In genomic region chr17:40980594-40980993, GRCh38 we compare ENCODE assay signal across 13 cellular contexts. TPM values are rescaled to one million over a fixed set of nuclear protein-coding genes. Genes with fewer than 3 reads are reported as not detected.
DNase-seq lines count a peak whose midpoint lies in the region; FAIRE-seq and TF ChIP-seq lines count a peak whose summit lies in the region.
"Had no signal": no experiment of that assay in that cellular context is flagged by ENCODE, and none has a peak within 500 bp of the region (broad histone marks: within the 10 kb centered on the region; RNA-seq: fewer than 3 reads in every experiment).

No MANE protein-coding gene starts in this region.

- no peaks in the 10 kb centered on the region for H3K36me3 ChIP-seq in skeletal muscle tissue (ENCODE audit: control insufficient read depth in 3 of 3, insufficient read depth in 3 of 3, low read length in 3 of 3)
- H3K36me3 ChIP-seq: adrenal gland, left lung had no signal

- peak overlapping the region in 2 of 3 donors; percentile 6 to 22 for H3K4me3 ChIP-seq in skeletal muscle tissue (ENCODE audit: low read length in 3 of 3)
- H3K4me3 ChIP-seq: adrenal gland, left lung had no signal

- no peaks in the 10 kb centered on the region for H3K9me3 ChIP-seq in skeletal muscle tissue (ENCODE audit: control insufficient read depth in 3 of 3, low read length in 3 of 3)
- H3K9me3 ChIP-seq: adrenal gland, left lung had no signal

- H3K27ac ChIP-seq in skeletal muscle tissue (ENCODE audit: low read depth, low read length) = peak overlapping the region; percentile 25
- H3K27ac ChIP-seq: adrenal gland, left lung had no signal

- H3K27me3 ChIP-seq in skeletal muscle tissue (ENCODE audit: control insufficient read depth in 3 of 3, insufficient read depth in 3 of 3, low read length in 3 of 3) = peaks cover 0 to 17% (median 12%) of the 10 kb centered on the region in 3 donors

- H3K4me1 ChIP-seq in skeletal muscle tissue (ENCODE audit: control insufficient read depth in 3 of 3, insufficient read depth in 3 of 3, low read length in 3 of 3) = peaks cover 8 to 11% (median 11%) of the 10 kb centered on the region in 3 donors
- H3K4me1 ChIP-seq: adrenal gland, left lung had no signal

- TF ChIP-seq POLR2A in GM12892 (IDR thresholded peaks at IDR 0.05; ENCODE audit: low read depth, low read length) = no peak

- DNase-seq in NCI-H510A treated with DMSO at 0.1 percent for 48 hours (lab: John Stamatoyannopoulos, UW) (peak; percentile 77), NCI-H510A (lab: John Stamatoyannopoulos, UW) (no peak), frontal cortex (ENCODE audit: low spot score in 2 of 2) (peak; percentile 2 to 17), activated gamma-delta T cell (lab: John Stamatoyannopoulos, UW) (no peak), GM12892 (ENCODE audit: insufficient read length) (no peak)
- DNase-seq: activated CD8-positive, alpha-beta T cell treated with anti-CD3 and anti-CD28 coated beads for 36 hours; erythroblast; GF-D8; left lung; NCI-H2171 treated with DMSO at 0.1 percent for 48 hours; stimulated activated naive CD8-positive, alpha-beta T cell treated with anti-CD3 and anti-CD28 coated beads, Interleukin-15, Interleukin-2, amounts not matched to agents 100 U/mL and 50 U/mL, for 24 hours had no signal

- FAIRE-seq in frontal cortex (lab: Jason Lieb, UNC) (no peak), GM12892 (lab: Jason Lieb, UNC) (no peak)

- H3K9ac ChIP-seq in skeletal muscle tissue (ENCODE audit: low read depth in 1 of 3, low read length in 3 of 3) = peak overlapping the region in 1 of 3 donors; percentile 25

RNA-seq across cellular contexts. Expression of gene KRT40, which starts 3.5 kb away (rescaled TPM):
- total RNA-seq in frontal cortex = not detected
- total RNA-seq in skeletal muscle tissue = 6.3 TPM
- polyA plus RNA-seq in GM12892 (2012; ENCODE audit: missing spikeins) = not detected
- total RNA-seq: activated CD8-positive, alpha-beta T cell treated with anti-CD3 and anti-CD28 coated beads for 36 hours; adrenal gland; left lung had no signal
- polyA plus RNA-seq: adrenal gland had no signal

RNA-seq across cellular contexts. Expression of gene KRTAP3-3, which starts 13.4 kb away (rescaled TPM):
- not detected for total RNA-seq in frontal cortex
- total RNA-seq in skeletal muscle tissue = not detected
- not detected for polyA plus RNA-seq in GM12892 (2012; ENCODE audit: missing spikeins)
- total RNA-seq: activated CD8-positive, alpha-beta T cell treated with anti-CD3 and anti-CD28 coated beads for 36 hours; adrenal gland; left lung had no signal
- polyA plus RNA-seq: adrenal gland had no signal

RNA-seq across cellular contexts. Expression of gene KRT39, which starts 13.8 kb away (rescaled TPM):
- total RNA-seq in frontal cortex (not detected), skeletal muscle tissue (3.1 TPM)
- polyA plus RNA-seq in GM12892 (2012; ENCODE audit: missing spikeins) = not detected
- total RNA-seq: activated CD8-positive, alpha-beta T cell treated with anti-CD3 and anti-CD28 coated beads for 36 hours; adrenal gland had no signal

RNA-seq across cellular contexts. Expression of gene KRTAP3-2, which starts 19.1 kb away (rescaled TPM):
- total RNA-seq in frontal cortex (not detected), skeletal muscle tissue (not detected)
- not detected for polyA plus RNA-seq in GM12892 (2012; ENCODE audit: missing spikeins)
- total RNA-seq: activated CD8-positive, alpha-beta T cell treated with anti-CD3 and anti-CD28 coated beads for 36 hours; adrenal gland; left lung had no signal
- polyA plus RNA-seq: adrenal gland had no signal

RNA-seq across cellular contexts. Expression of gene KRTAP3-1, which starts 28.3 kb away (rescaled TPM):
- total RNA-seq in frontal cortex (not detected), skeletal muscle tissue (not detected)
- polyA plus RNA-seq in GM12892 (2012; ENCODE audit: missing spikeins) = not detected
- total RNA-seq: activated CD8-positive, alpha-beta T cell treated with anti-CD3 and anti-CD28 coated beads for 36 hours; adrenal gland; left lung had no signal
- polyA plus RNA-seq: adrenal gland had no signal

Comparison
In these comparisons a context has a peak if more than half of its experiments do, and no peak if none do; other contexts are left out.
1. DNase-seq: peak in NCI-H510A treated with DMSO at 0.1 percent for 48 hours (single experiment) and frontal cortex (2 of 2); none in NCI-H510A (single experiment), activated gamma-delta T cell (single experiment) and GM12892 (single experiment).